8 cellular contexts compared by ENCODE assay signal in genomic region chr20:833121-833449, GRCh38. TPM values are rescaled to one million over a fixed set of nuclear protein-coding genes. Genes with fewer than 3 reads are reported as not detected.
DNase-seq lines count a peak whose midpoint lies in the region; ATAC-seq, FAIRE-seq and TF ChIP-seq lines count a peak whose summit lies in the region.

No MANE protein-coding gene starts in this region.

- no peaks in the 10 kb centered on the region for H3K79me2 ChIP-seq in HepG2 (ENCODE audit: insufficient read depth, low read length)

- no peak overlapping the region for H3K27ac ChIP-seq in HepG2 (ENCODE audit: extremely low read length, insufficient read depth, low read length)
- H3K27ac ChIP-seq in upper lobe of right lung: peak overlapping the region; percentile 94

- no peak for TF ChIP-seq POLR2A in HepG2 (IDR thresholded peaks at IDR 0.05; ENCODE audit: insufficient read depth in 1 of 2, low read depth in 2 of 2, low read length in 2 of 2)

- H3K27ac Mint-ChIP-seq in activated naive CD4-positive, alpha-beta T cell treated with anti-CD3 and anti-CD28 coated beads, Interleukin-2, amount 10 ng/mL, durations not matched to agents 7 days and 5 days: peak overlapping the region; percentile 80
- H3K27ac Mint-ChIP-seq in activated CD8-positive, alpha-beta T cell treated with anti-CD3 and anti-CD28 coated beads for 36 hours: peak overlapping the region; percentile 80

- CTCF ChIA-PET in activated naive CD4-positive, alpha-beta T cell treated with anti-CD3 and anti-CD28 coated beads, Interleukin-2, amount 10 ng/mL, durations not matched to agents 7 days and 5 days (lab: Charles Lee): interaction anchor here (0.6 to 2.4 kb wide), 9 partner anchors 11 to 424 kb away, joined by 3 to 13 read pairs (median 4); no protein-coding TSS in a partner anchor
- CTCF ChIA-PET in activated CD8-positive, alpha-beta T cell treated with anti-CD3 and anti-CD28 coated beads for 36 hours (lab: Charles Lee): interaction anchor here (0.7 to 5.4 kb wide), 7 partner anchors 10 to 265 kb away, joined by 3 to 39 read pairs (median 5); no protein-coding TSS in a partner anchor
- CTCF ChIA-PET in HepG2 (lab: Yijun Ruan, JAX; ENCODE audit: low intra/inter-chr PET ratio, low total read pairs): no interaction called here

- 9% methylated on average over 4 of the region's 4 CpGs for WGBS in HepG2 (ENCODE audit: low lambda C conversion rate)

- H3K4me3 Mint-ChIP-seq in activated naive CD4-positive, alpha-beta T cell treated with anti-CD3 and anti-CD28 coated beads, Interleukin-2, amount 10 ng/mL, durations not matched to agents 7 days and 5 days: peak overlapping the region; percentile 92
- peak overlapping the region; percentile 89 for H3K4me3 Mint-ChIP-seq in activated CD8-positive, alpha-beta T cell treated with anti-CD3 and anti-CD28 coated beads for 36 hours

- peak overlapping the region; percentile 91 for H3K4me2 ChIP-seq in HepG2 (ENCODE audit: low read depth, low read length)

- FAIRE-seq in HepG2 (lab: Jason Lieb, UNC): no peak

- H4K20me1 ChIP-seq in HepG2 (ENCODE audit: insufficient read depth, low read length): no peaks in the 10 kb centered on the region

- TF ChIP-seq EP300 in HepG2 (IDR thresholded peaks at IDR 0.05; ENCODE audit: low read depth in 2 of 2, low read length in 2 of 2): no peak
- no peak for TF ChIP-seq EP300 in HepG2 (CRISPR knock-in tag; IDR thresholded peaks at IDR 0.05; ENCODE audit: borderline replicate concordance)

- in situ Hi-C loops in HepG2 (cut with HindIII; ENCODE audit: extremely low pct_ligation_motif_present, low pct_unique_long_range_greater_than_20kb): no loop called here

- H3K4me3 ChIP-seq in HepG2 (replicated peaks in 1 of 3; ENCODE audit: insufficient read depth in 1 of 3, low read depth in 2 of 3, low read length in 3 of 3): peak overlapping the region; percentile 40 to 81 (median 66)
- H3K4me3 ChIP-seq in upper lobe of right lung: peak overlapping the region; percentile 98

- no peak for TF ChIP-seq CTCF in activated CD8-positive, alpha-beta T cell treated with anti-CD3 and anti-CD28 coated beads for 36 hours (IDR thresholded peaks at IDR 0.05)
- TF ChIP-seq CTCF in HepG2 (CRISPR knock-in tag; IDR thresholded peaks at IDR 0.05) (no peak), upper lobe of right lung (IDR thresholded peaks at IDR 0.05) (no peak)

- peaks cover 15% of the 10 kb centered on the region for H3K4me1 ChIP-seq in HepG2 (ENCODE audit: insufficient read depth, low read length)
- H3K4me1 ChIP-seq in upper lobe of right lung: peaks cover 36% of the 10 kb centered on the region

- no peak for DNase-seq in activated naive CD4-positive, alpha-beta T cell treated with anti-CD3 and anti-CD28 coated beads, Interleukin-2, amount 10 ng/mL, durations not matched to agents 7 days and 5 days
- DNase-seq in activated naive CD4-positive, alpha-beta T cell (lab: John Stamatoyannopoulos, UW): no peak
- no peak for DNase-seq in activated CD8-positive, alpha-beta T cell treated with anti-CD3 and anti-CD28 coated beads for 36 hours
- DNase-seq in HepG2 (ENCODE audit: low spot score): no peak
- DNase-seq in upper lobe of right lung: no peak
- no peak for DNase-seq in posterior cingulate gyrus
- DNase-seq in SHP77 treated with DMSO at 0.1 percent for 48 hours (lab: John Stamatoyannopoulos, UW): no peak
- no peak for DNase-seq in T1000 (lab: John Stamatoyannopoulos, UW)

- TF ChIP-seq RAD21 in HepG2 (CRISPR knock-in tag; IDR thresholded peaks at IDR 0.05): no peak

- H3K9me3 ChIP-seq in HepG2 (ENCODE audit: low read length) (no peaks in the 10 kb centered on the region), upper lobe of right lung (no peaks in the 10 kb centered on the region)

- H3K27me3 ChIP-seq in HepG2 (ENCODE audit: control insufficient read depth in 1 of 2, insufficient read depth in 2 of 2, low read length in 2 of 2) (peaks cover 0 to 7% of the 10 kb centered on the region in 2 experiments; a peak in 3 of 5 replicates), upper lobe of right lung (no peaks in the 10 kb centered on the region)

- H2AFZ ChIP-seq in HepG2 (ENCODE audit: low read length): no peak overlapping the region

- peaks cover 8% of the 10 kb centered on the region for H3K36me3 Mint-ChIP-seq in activated naive CD4-positive, alpha-beta T cell treated with anti-CD3 and anti-CD28 coated beads, Interleukin-2, amount 10 ng/mL, durations not matched to agents 7 days and 5 days
- peaks cover 7% of the 10 kb centered on the region for H3K36me3 Mint-ChIP-seq in activated CD8-positive, alpha-beta T cell treated with anti-CD3 and anti-CD28 coated beads for 36 hours (ENCODE audit: low read depth)

- H3K36me3 ChIP-seq in HepG2 (replicated peaks in 1 of 2; ENCODE audit: control insufficient read depth in 1 of 2, insufficient read depth in 2 of 2, low read length in 2 of 2): no peaks in the 10 kb centered on the region
- H3K36me3 ChIP-seq in upper lobe of right lung: no peaks in the 10 kb centered on the region

- POLR2A ChIA-PET in activated CD8-positive, alpha-beta T cell treated with anti-CD3 and anti-CD28 coated beads for 36 hours (lab: Charles Lee): interaction anchor here (0.6 to 2.0 kb wide), 3 partner anchors 8 to 23 kb away, joined by 3 to 8 read pairs (median 4); no protein-coding TSS in a partner anchor
- POLR2A ChIA-PET in HepG2 (lab: Yijun Ruan, JAX): interaction anchor here (1.0 kb wide), 1 partner anchor 30 kb away, joined by 3 read pairs; no protein-coding TSS in a partner anchor

- peak; percentile 3 for ATAC-seq in activated CD8-positive, alpha-beta T cell treated with anti-CD3 and anti-CD28 coated beads for 36 hours
- no peak for ATAC-seq in HepG2
- no peak for ATAC-seq in upper lobe of right lung

- peaks cover 7% of the 10 kb centered on the region for H3K27me3 Mint-ChIP-seq in activated naive CD4-positive, alpha-beta T cell treated with anti-CD3 and anti-CD28 coated beads, Interleukin-2, amount 10 ng/mL, durations not matched to agents 7 days and 5 days
- H3K27me3 Mint-ChIP-seq in activated CD8-positive, alpha-beta T cell treated with anti-CD3 and anti-CD28 coated beads for 36 hours: no peaks in the 10 kb centered on the region

- no peaks in the 10 kb centered on the region for H3K9me3 Mint-ChIP-seq in activated naive CD4-positive, alpha-beta T cell treated with anti-CD3 and anti-CD28 coated beads, Interleukin-2, amount 10 ng/mL, durations not matched to agents 7 days and 5 days
- H3K9me3 Mint-ChIP-seq in activated CD8-positive, alpha-beta T cell treated with anti-CD3 and anti-CD28 coated beads for 36 hours: peaks cover 3% of the 10 kb centered on the region

- intact Hi-C loops in activated CD8-positive, alpha-beta T cell treated with anti-CD3 and anti-CD28 coated beads for 36 hours (cut with micrococcal nuclease): loop anchor here (1.0 kb wide), 1 partner anchor 11 kb away; no protein-coding TSS in a partner anchor
- intact Hi-C loops in HepG2 (cut with micrococcal nuclease; ENCODE audit: unreplicated experiment): loop anchor here (5.0 kb wide), 1 partner anchor 1129 kb away; no protein-coding TSS in a partner anchor
- intact Hi-C loops in upper lobe of right lung (cut with DNase I): no loop called here
- intact Hi-C loops in posterior cingulate gyrus (cut with DNase I): no loop called here

- BruUV-seq in HepG2 (replicated peaks; lab: Mats Ljungman, UMichigan): no TSS peak

- 0 out of 2 replicates have a peak overlapping the region, but pooled peaks have one; percentile 68 for H3K9ac ChIP-seq in HepG2 (ENCODE audit: insufficient read depth, low read depth, low read length)

- peaks cover 39% of the 10 kb centered on the region for H3K4me1 Mint-ChIP-seq in activated naive CD4-positive, alpha-beta T cell treated with anti-CD3 and anti-CD28 coated beads, Interleukin-2, amount 10 ng/mL, durations not matched to agents 7 days and 5 days
- H3K4me1 Mint-ChIP-seq in activated CD8-positive, alpha-beta T cell treated with anti-CD3 and anti-CD28 coated beads for 36 hours (ENCODE audit: low read depth): peaks cover 32% of the 10 kb centered on the region

TF ChIP-seq in HepG2, 621 proteins besides CTCF, POLR2A, EP300 and RAD21 (continues in another document):
- TF ChIP-seq MIXL1 (CRISPR knock-in tag; IDR thresholded peaks at IDR 0.05): no peak
- TF ChIP-seq ZNF556 (CRISPR knock-in tag; IDR thresholded peaks at IDR 0.05; ENCODE audit: borderline replicate concordance): no peak
- no peak for TF ChIP-seq SP2 (CRISPR knock-in tag; IDR thresholded peaks at IDR 0.05)
- no peak for TF ChIP-seq GATAD1 (CRISPR knock-in tag; IDR thresholded peaks at IDR 0.05)
- no peak for TF ChIP-seq NR2F2 (IDR thresholded peaks at IDR 0.05; ENCODE audit: borderline replicate concordance, low read depth)
- no peak for TF ChIP-seq ZNF501 (CRISPR knock-in tag; IDR thresholded peaks at IDR 0.05)
- TF ChIP-seq ELF4 (CRISPR knock-in tag; IDR thresholded peaks at IDR 0.05; ENCODE audit: borderline replicate concordance): 0 out of 2 replicates have a peak, but pooled peaks have one; percentile 30
- TF ChIP-seq GLI4 (CRISPR knock-in tag; IDR thresholded peaks at IDR 0.05; ENCODE audit: borderline replicate concordance): 0 out of 2 replicates have a peak, but pooled peaks have one; percentile 15

RNA-seq across cellular contexts. Expression of gene FAM110A, which starts 0.4 kb away (rescaled TPM):
- 10 to 100 TPM; 20.5 to 23.1 TPM for total RNA-seq in activated CD8-positive, alpha-beta T cell treated with anti-CD3 and anti-CD28 coated beads for 36 hours
- total RNA-seq in HepG2 (2016; rRNA removed; fragmentation: Illumina TruSeq; extraction: Trizol) (1.7 and 1.9 TPM in 2 replicates), upper lobe of right lung (16.8 TPM)
- 0.81 and 1.3 TPM in 2 replicates for total RNA-seq in HepG2 (2016; cell fraction: cytosol; rRNA removed; fragmentation: Illumina TruSeq; extraction: Trizol; ENCODE audit: low read depth)
- total RNA-seq in HepG2 (2016; cell fraction: insoluble cytoplasmic fraction; rRNA removed; fragmentation: Illumina TruSeq; extraction: Trizol): 1.8 and 2.0 TPM in 2 replicates
- 1.8 and 2.3 TPM in 2 replicates for total RNA-seq in HepG2 (2016; cell fraction: membrane; rRNA removed; fragmentation: Illumina TruSeq; extraction: Trizol)
- 1.4 and 1.5 TPM in 2 replicates for total RNA-seq in HepG2 (2016; cell fraction: nucleus; rRNA removed; fragmentation: Illumina TruSeq; extraction: Trizol)
- 1.9 and 2.0 TPM in 2 replicates for polyA plus RNA-seq in HepG2 (2011; rRNA removed)
- 1.5 and 2.7 TPM in 2 replicates for polyA plus RNA-seq in HepG2 (2011; cell fraction: cytosol; rRNA removed)
- polyA plus RNA-seq in HepG2 (2011; cell fraction: nucleus; rRNA removed): 6.1 and 6.2 TPM in 2 replicates
- polyA plus RNA-seq in HepG2 (2012): 0.95 and 1.2 TPM in 2 replicates
- polyA plus RNA-seq in HepG2 (2016; cell fraction: cytosol; fragmentation: Illumina TruSeq; extraction: Trizol; ENCODE audit: low read depth): 0.83 and 1.3 TPM in 2 replicates
- 2.6 and 3.0 TPM in 2 replicates for polyA plus RNA-seq in HepG2 (2016; cell fraction: insoluble cytoplasmic fraction; fragmentation: Illumina TruSeq; extraction: Trizol; ENCODE audit: low read depth)
- 1.3 and 1.8 TPM in 2 replicates for polyA plus RNA-seq in HepG2 (2016; cell fraction: membrane; fragmentation: Illumina TruSeq; extraction: Trizol; ENCODE audit: low read depth)
- 3.1 and 3.2 TPM in 2 replicates for polyA plus RNA-seq in HepG2 (2016; cell fraction: nucleus; fragmentation: Illumina TruSeq; extraction: Trizol; ENCODE audit: insufficient read depth, low read depth)
- polyA minus RNA-seq in HepG2 (2011; rRNA and poly(A)+ RNA removed; ENCODE audit: low replicate concordance): 2.7 and 3.5 TPM in 2 replicates
- polyA minus RNA-seq in HepG2 (2011; cell fraction: cytosol; rRNA and poly(A)+ RNA removed): 0.40 and 1.2 TPM in 2 replicates
- polyA minus RNA-seq in HepG2 (2011; cell fraction: nucleus; rRNA and poly(A)+ RNA removed): 0.50 and 0.52 TPM in 2 replicates

Comparison
In these comparisons a context has a peak if more than half of its experiments do, and no peak if none do; other contexts are left out.
1. intact Hi-C loops: an anchor here in activated CD8-positive, alpha-beta T cell treated with anti-CD3 and anti-CD28 coated beads for 36 hours (1.0 kb wide) and HepG2 (5.0 kb wide); none called in upper lobe of right lung and posterior cingulate gyrus.